ENCODE assay signal across 12 cellular contexts in the genomic region with DNA sequence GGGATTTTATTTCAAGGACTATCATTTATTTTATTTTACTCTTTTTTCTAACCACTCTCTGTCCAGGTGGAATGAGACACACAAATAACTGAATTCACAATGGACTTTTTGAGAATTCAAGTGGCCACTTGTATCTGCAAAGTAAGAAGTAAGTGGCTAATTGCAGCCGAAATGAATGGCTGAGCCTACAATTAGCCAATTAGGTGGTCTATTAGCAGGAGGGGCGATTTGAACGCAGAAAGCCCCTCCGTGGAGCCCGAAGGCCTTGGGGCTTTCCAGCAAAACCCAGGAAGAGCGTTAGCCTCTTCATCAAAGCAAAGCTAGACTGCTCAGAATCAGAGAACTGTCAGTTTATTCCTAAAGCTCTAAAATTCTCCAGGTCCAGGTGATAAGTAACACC.
"Had no signal": no experiment of that assay in that cellular context is flagged by ENCODE, and none has a peak within 500 bp of the region (broad histone marks: within the 10 kb centered on the region; RNA-seq: fewer than 3 reads in every experiment).

No MANE protein-coding gene starts in this region.

- H3K27ac Mint-ChIP-seq: nephron had no signal

- H3K9me3 Mint-ChIP-seq: nephron had no signal

- H3K4me3 Mint-ChIP-seq: nephron had no signal

- DNase-seq: activated CD4-positive, CD25-positive, alpha-beta regulatory T cell treated with anti-CD3 and anti-CD28 coated beads, Interleukin-2, amount 50 U/mL, for 72 hours; activated naive CD4-positive, alpha-beta T cell; cerebellar nuclear complex; effector CD8-positive, alpha-beta T cell; esophagus squamous epithelium; kidney glomerular epithelial cell; occipital lobe; stimulated activated CD4-positive, alpha-beta T cell treated with anti-CD3 and anti-CD28 coated beads, Interleukin-4, amount 100 ng/mL, for 1 hour; stimulated activated naive CD4-positive, alpha-beta T cell; substantia nigra; transverse colon had no signal
